14 cellular contexts compared by ENCODE assay signal in genomic region chr2:8277921-8278571, GRCh38.
A peak's percentile ranks its signal among the peaks of the same experiment; 100 is the strongest.
DNase-seq lines count a peak whose midpoint lies in the region; ATAC-seq, FAIRE-seq and TF ChIP-seq lines count a peak whose summit lies in the region.
"Had no signal": no experiment of that assay in that cellular context is flagged by ENCODE, and none has a peak within 500 bp of the region (broad histone marks: within the 10 kb centered on the region; RNA-seq: fewer than 3 reads in every experiment).

No MANE protein-coding gene starts in this region.

- no peak for FAIRE-seq in GM12878 (lab: Jason Lieb, UNC)

- SMC1A ChIA-PET in GM12878 (lab: Charles Lee; ENCODE audit: uncharacterized antibody, unreplicated experiment) = interaction anchor here (0.5 to 3.9 kb wide), 34 partner anchors 9 to 551 kb away, joined by 3 to 32 read pairs (median 3); no protein-coding TSS in a partner anchor

- H4K20me1 ChIP-seq in GM12878 (ENCODE audit: control insufficient read depth, insufficient read depth) = no peaks in the 10 kb centered on the region

- peaks cover 17% of the 10 kb centered on the region for H3K4me1 ChIP-seq in GM12878 (ENCODE audit: control insufficient read depth, insufficient read depth, low read length)
- H3K4me1 ChIP-seq: Caco-2 had no signal

- RAD21 ChIA-PET in GM12878 (lab: Charles Lee; ENCODE audit: unreplicated experiment) = interaction anchor here (0.7 to 2.2 kb wide), 20 partner anchors 10 to 850 kb away, joined by 3 to 21 read pairs (median 4); partner anchors contain the start of gene ID2

- no peak for TF ChIP-seq CTCF in GM12878 (IDR thresholded peaks at IDR 0.05 in 2 of 3, conservative IDR thresholded peaks at IDR 0.05 in 1 of 3; ENCODE audit: control insufficient read depth in 2 of 3, extremely low read depth in 1 of 3, insufficient read depth in 1 of 3, low read depth in 3 of 3, low read length in 3 of 3)

- H3K9me3 ChIP-seq in GM12878 (replicated peaks; ENCODE audit: control insufficient read depth, insufficient read depth, low read length) = peaks cover 10% of the 10 kb centered on the region; the same call in 2 of the 3 replicates
- H3K9me3 ChIP-seq: Caco-2 had no signal

- BruUV-seq in GM12878 (replicated peaks; lab: Mats Ljungman, UMichigan) = no TSS peak

- H3K27me3 ChIP-seq in GM12878 (replicated peaks in 1 of 2; ENCODE audit: control insufficient read depth in 2 of 2, insufficient read depth in 2 of 2, low read length in 1 of 2) = no peaks in the 10 kb centered on the region

- peak overlapping the region; percentile 46; the same call in 1 of the 2 replicates for H3K9ac ChIP-seq in GM12878 (ENCODE audit: control insufficient read depth, insufficient read depth, low read length)

- WGBS in GM12878 (ENCODE audit: insufficient coverage, insufficient replicate concordance, low lambda C conversion rate, missing lambda C conversion rate) = 12% methylated on average over 9 of the region's 10 CpGs

- ATAC-seq in GM19395 (IDR thresholded peaks at IDR 0.05; ENCODE audit: unreplicated experiment) (peak; percentile 63), HG03045 (IDR thresholded peaks at IDR 0.05; ENCODE audit: unreplicated experiment) (peak; percentile 46), GM12878 (peak; percentile 95), GM21737 (IDR thresholded peaks at IDR 0.05; ENCODE audit: unreplicated experiment) (no peak)
- ATAC-seq: Panc1 had no signal

- peak; percentile 56 for DNase-seq in GM12878 (ENCODE audit: low read depth, low spot score)
- peak in 7 of 10 donors; percentile 22 to 86 (median 31) for DNase-seq in posterior cingulate gyrus
- no peak for DNase-seq in kidney glomerular epithelial cell (lab: John Stamatoyannopoulos, UW)
- no peak for DNase-seq in GF-D8 (lab: John Stamatoyannopoulos, UW)
- no peak for DNase-seq in NCI-H1694 (lab: John Stamatoyannopoulos, UW)
- DNase-seq: activated effector memory CD4-positive, alpha-beta T cell treated with Interleukin-2 at 50 U/mL for 16 hours; Caco-2; NCI-H1930; stimulated activated naive CD4-positive, alpha-beta T cell treated with Interleukin-2 at 50 U/mL for 16 hours had no signal

- peak overlapping the region; percentile 24; the same call in 1 of the 2 replicates for H2AFZ ChIP-seq in GM12878 (ENCODE audit: control insufficient read depth, low read depth, low read length)

- peak overlapping the region; percentile 56 for H3K27ac ChIP-seq in GM12878 (ENCODE audit: control insufficient read depth, insufficient read depth)
- H3K27ac ChIP-seq: VCaP had no signal

- H3K4me2 ChIP-seq in GM12878 (ENCODE audit: control insufficient read depth, insufficient read depth) = peak overlapping the region; percentile 58

- H3K36me3 ChIP-seq in GM12878 (ENCODE audit: control insufficient read depth in 2 of 2, insufficient read depth in 2 of 2, low read length in 1 of 2) = no peaks in the 10 kb centered on the region

- TF ChIP-seq RAD21 in GM12878 (IDR thresholded peaks at IDR 0.05; ENCODE audit: insufficient read depth, low read depth, low read length) = no peak

- no peaks in the 10 kb centered on the region for H3K79me2 ChIP-seq in GM12878 (ENCODE audit: control insufficient read depth, insufficient read depth, low read length)

- POLR2A ChIA-PET in GM12878 (lab: Charles Lee) = interaction anchor here (0.6 to 1.8 kb wide), 11 partner anchors 9 to 402 kb away, joined by 3 to 8 read pairs (median 4); no protein-coding TSS in a partner anchor

- peak overlapping the region; percentile 40; the same call in 1 of the 2 replicates for H3K4me3 ChIP-seq in GM12878

- TF ChIP-seq EP300 in GM12878 (IDR thresholded peaks at IDR 0.05; ENCODE audit: borderline replicate concordance in 1 of 2, control insufficient read depth in 1 of 2, low read depth in 2 of 2, low read length in 2 of 2) = peak in 1 of 2 experiments; percentile 58; a peak in 1 of 4 replicates

- TF ChIP-seq POLR2A in GM12878 (IDR thresholded peaks at IDR 0.05; ENCODE audit: low read depth, low read length) = no peak

- intact Hi-C loops in GM12878 (cut with micrococcal nuclease; ENCODE audit: unreplicated experiment) (loop anchor here (1.0 to 5.0 kb wide), 2 partner anchors 24 to 36 kb away; no protein-coding TSS in a partner anchor), posterior cingulate gyrus (cut with DNase I) (no loop called here)

- CTCF ChIA-PET in GM12878 (lab: Yijun Ruan, JAX) = interaction anchor here (0.6 to 1.8 kb wide), 9 partner anchors 11 to 405 kb away, joined by 3 to 5 read pairs (median 3); no protein-coding TSS in a partner anchor

- in situ Hi-C loops in GM12878 (cut with MboI) = no loop called here

TF ChIP-seq in GM12878, 131 proteins besides CTCF, POLR2A, EP300 and RAD21 (continues in another document):
- TF ChIP-seq RCOR1 (conservative IDR thresholded peaks at IDR 0.05; ENCODE audit: low read depth, low read length) = no peak
- no peak for TF ChIP-seq NFIC (IDR thresholded peaks at IDR 0.05; ENCODE audit: low read depth, low read length)
- no peak for TF ChIP-seq NFXL1 (IDR thresholded peaks at IDR 0.05; ENCODE audit: borderline replicate concordance)
- TF ChIP-seq USF2 (IDR thresholded peaks at IDR 0.05; ENCODE audit: borderline replicate concordance, low read depth, low read length) = no peak
- no peak for TF ChIP-seq KLF5 (IDR thresholded peaks at IDR 0.05; ENCODE audit: partially characterized antibody)
- no peak for TF ChIP-seq ZNF274 (IDR thresholded peaks at IDR 0.05; ENCODE audit: insufficient read depth, insufficient read length)
- no peak for TF ChIP-seq CREB1 (IDR thresholded peaks at IDR 0.05; ENCODE audit: low read depth)
- TF ChIP-seq BCL11A (IDR thresholded peaks at IDR 0.05; ENCODE audit: low read depth, low read length) = no peak
- TF ChIP-seq DPF2 (IDR thresholded peaks at IDR 0.05) = peak; percentile 54; the same call in 1 of the 2 replicates
- TF ChIP-seq PBX3 (IDR thresholded peaks at IDR 0.05; ENCODE audit: insufficient replicate concordance, low read depth, low read length) = no peak
- TF ChIP-seq IKZF1 (conservative IDR thresholded peaks at IDR 0.05) = peak; percentile 62; the same call in 1 of the 2 replicates
- no peak for TF ChIP-seq EZH2 (IDR thresholded peaks at IDR 0.05; ENCODE audit: borderline replicate concordance, control insufficient read depth, low read depth, low read length)
- no peak for TF ChIP-seq ETV6 (conservative IDR thresholded peaks at IDR 0.05 in 1 of 2, IDR thresholded peaks at IDR 0.05 in 1 of 2; ENCODE audit: borderline replicate concordance in 1 of 2, low read depth in 1 of 2)
- no peak for TF ChIP-seq TCF7 (IDR thresholded peaks at IDR 0.05; ENCODE audit: borderline replicate concordance)
- TF ChIP-seq ZSCAN29 (IDR thresholded peaks at IDR 0.05) = no peak
- TF ChIP-seq HCFC1 (IDR thresholded peaks at IDR 0.05; ENCODE audit: low read length) = no peak
- no peak for TF ChIP-seq BCLAF1 (IDR thresholded peaks at IDR 0.05)
- TF ChIP-seq MLLT1 (IDR thresholded peaks at IDR 0.05) = 0 out of 2 replicates have a peak, but pooled peaks have one; percentile 43

Comparison
In these comparisons a context has a peak if more than half of its experiments do, and no peak if none do; other contexts are left out.
1. DNase-seq: peak in GM12878 (single experiment) and posterior cingulate gyrus (7 of 10); none in kidney glomerular epithelial cell (single experiment), GF-D8 (single experiment) and NCI-H1694 (single experiment).